Comparison of ENCODE assay signal across 8 cellular contexts in genomic region chr1:109398343-109399225, GRCh38. TPM values are rescaled to one million over a fixed set of nuclear protein-coding genes. Genes with fewer than 3 reads are reported as not detected.
DNase-seq lines count a peak whose midpoint lies in the region; ATAC-seq and TF ChIP-seq lines count a peak whose summit lies in the region.

No MANE protein-coding gene starts in this region.

- H3K27ac ChIP-seq in 22Rv1, result peak overlapping the region; percentile 71
- peak overlapping the region; percentile 37 to 59 for H3K27ac ChIP-seq in lung (ENCODE audit: low read depth in 1 of 2, low read length in 1 of 2)

- H3K27ac Mint-ChIP-seq in HFFc6 (peak overlapping the region; percentile 50), type B pancreatic cell (peak overlapping the region; percentile 89)

- no peak for ATAC-seq in lung (ENCODE audit: insufficient read depth, low FRiP score)
- ATAC-seq in GM21528 (IDR thresholded peaks at IDR 0.05; ENCODE audit: low FRiP score, unreplicated experiment), result no peak
- no peak for ATAC-seq in HG03095 (IDR thresholded peaks at IDR 0.05; ENCODE audit: unreplicated experiment)

- no peaks in the 10 kb centered on the region for H3K9me3 ChIP-seq in lung (ENCODE audit: control insufficient read depth in 2 of 2, insufficient read depth in 1 of 2, low read length in 1 of 2)

- TF ChIP-seq CTCF in 22Rv1 (IDR thresholded peaks at IDR 0.05), result no peak
- no peak for TF ChIP-seq CTCF in HFFc6 (IDR thresholded peaks at IDR 0.05)
- TF ChIP-seq CTCF in astrocyte of the cerebellum (IDR thresholded peaks at IDR 0.05; ENCODE audit: low read depth, low read length, missing control alignments), result no peak
- TF ChIP-seq CTCF in lung (IDR thresholded peaks at IDR 0.05; ENCODE audit: control extremely low read depth, extremely low read depth), result no peak
- TF ChIP-seq CTCF in type B pancreatic cell (conservative IDR thresholded peaks at IDR 0.05), result no peak

- H3K9me3 Mint-ChIP-seq in HFFc6 (no peaks in the 10 kb centered on the region), type B pancreatic cell (no peaks in the 10 kb centered on the region)

- in situ Hi-C loops in astrocyte of the cerebellum (cut with HindIII; ENCODE audit: low sequenced_read_pairs), result no loop called here

- H3K36me3 Mint-ChIP-seq in HFFc6 (ENCODE audit: low read depth) (no peaks in the 10 kb centered on the region), type B pancreatic cell (peaks cover under 1% of the 10 kb centered on the region)

- H3K4me1 Mint-ChIP-seq in HFFc6 (ENCODE audit: low read depth) (peaks cover 51% of the 10 kb centered on the region), type B pancreatic cell (ENCODE audit: unreplicated experiment) (peaks cover 17% of the 10 kb centered on the region)

- H3K27me3 ChIP-seq in lung (ENCODE audit: control insufficient read depth, insufficient read depth), result no peaks in the 10 kb centered on the region

- DNase-seq in HFFc6 (no peak), astrocyte of the cerebellum (ENCODE audit: low read depth) (no peak), lung (ENCODE audit: low spot score) (no peak), type B pancreatic cell (ENCODE audit: extremely low spot score, unreplicated experiment) (no peak), A172 (ENCODE audit: low spot score) (no peak)

- H3K27me3 Mint-ChIP-seq in HFFc6 (ENCODE audit: insufficient read depth) (no peaks in the 10 kb centered on the region; the same call in 1 of the 2 replicates), type B pancreatic cell (peaks cover 8% of the 10 kb centered on the region)

- H3K4me3 Mint-ChIP-seq in HFFc6 (peak overlapping the region; percentile 88), type B pancreatic cell (peak overlapping the region; percentile 90)

- peak overlapping the region; percentile 49 for H3K4me3 ChIP-seq in astrocyte of the cerebellum (ENCODE audit: low read depth, low read length)
- H3K4me3 ChIP-seq in lung, result peak overlapping the region; percentile 92

- 47 to 53% methylated on average over 18 of the region's 18 CpGs for WGBS in lung, 2 donors

- peaks cover 4 to 5% of the 10 kb centered on the region in 2 donors for H3K4me1 ChIP-seq in lung (ENCODE audit: control insufficient read depth in 2 of 2, insufficient read depth in 2 of 2, low read length in 2 of 2)

- H3K36me3 ChIP-seq in lung (ENCODE audit: control insufficient read depth in 2 of 2, insufficient read depth in 2 of 2, low read length in 2 of 2), result peaks cover 7 to 10% of the 10 kb centered on the region in 2 donors

RNA-seq across cellular contexts. Expression of gene SORT1, which starts 0.9 kb away (rescaled TPM):
- 10 to 100 TPM; 51.6 to 78.4 (median 58.5) TPM for total RNA-seq in HFFc6 (2021; fragmentation: NEBNext Ultra II Directional; extraction: Animal tissue kit (Norgen Biotek cat#: 25700))
- total RNA-seq in lung (100 to 1,000 TPM in 1 of 2 donors, 10 to 100 TPM in 1; 61.7 to 135 TPM), type B pancreatic cell (ENCODE audit: low replicate concordance) (52.3 and 88.6 TPM in 2 replicates)
- polyA plus RNA-seq in lung, result 10 to 100 TPM; 39.0 to 53.1 TPM
- total RNA-seq in A172 (2014; rRNA removed; shearing (Covaris generic)), result 15.9 and 22.7 TPM in 2 replicates

RNA-seq across cellular contexts. Expression of gene PSMA5, which starts 27.7 kb away (rescaled TPM):
- total RNA-seq in HFFc6 (2021; fragmentation: NEBNext Ultra II Directional; extraction: Animal tissue kit (Norgen Biotek cat#: 25700)), result 100 to 1,000 TPM; 145 to 195 (median 188) TPM
- 10 to 100 TPM; 33.8 to 93.0 TPM for total RNA-seq in lung
- 10 to 100 TPM; 57.1 to 86.6 TPM for polyA plus RNA-seq in lung
- total RNA-seq in type B pancreatic cell (ENCODE audit: low replicate concordance), result 84.3 and 85.7 TPM in 2 replicates
- 142 and 190 TPM in 2 replicates for total RNA-seq in A172 (2014; rRNA removed; shearing (Covaris generic))
